In the genomic region with DNA sequence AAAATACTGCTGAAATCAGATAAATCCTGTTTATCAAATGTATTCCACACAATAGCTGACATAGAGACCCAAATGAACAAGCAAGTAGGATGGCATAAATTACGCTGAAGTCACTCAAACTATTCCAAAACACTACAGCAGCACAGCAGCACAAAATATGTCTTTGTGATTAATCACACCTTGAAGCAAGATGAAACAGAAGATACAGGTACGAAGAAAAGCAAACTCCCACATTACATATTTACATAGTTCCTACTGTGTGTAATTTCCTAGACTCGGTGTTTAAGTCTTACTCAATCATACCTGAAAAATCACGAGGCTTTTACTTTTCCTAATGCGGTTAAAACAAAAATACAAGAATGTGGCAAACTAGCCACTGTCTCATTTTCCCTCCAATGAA, we compare ENCODE assay signal across 14 cellular contexts.
DNase-seq lines count a peak whose midpoint lies in the region; ATAC-seq and TF ChIP-seq lines count a peak whose summit lies in the region.
"Had no signal": no experiment of that assay in that cellular context is flagged by ENCODE, and none has a peak within 500 bp of the region (broad histone marks: within the 10 kb centered on the region; RNA-seq: fewer than 3 reads in every experiment).

No MANE protein-coding gene starts in this region.

- no peaks in the 10 kb centered on the region for H3K9me3 Mint-ChIP-seq in stimulated activated naive CD8-positive, alpha-beta T cell treated with anti-CD3 and anti-CD28 coated beads, Interleukin-15, Interleukin-2, amounts not matched to agents 100 ng/mL and 50 ng/mL, for 24 hours
- no peaks in the 10 kb centered on the region for H3K9me3 Mint-ChIP-seq in stimulated activated naive CD8-positive, alpha-beta T cell treated with anti-CD3 and anti-CD28 coated beads, Interleukin-15, amount 100 ng/mL, for 72 hours
- H3K9me3 Mint-ChIP-seq: IgD-negative memory B cell had no signal

- POLR2A ChIA-PET in RWPE1 (lab: Yijun Ruan, JAX; ENCODE audit: low non-redundant PET), result no interaction called here

- H3K27ac Mint-ChIP-seq in stimulated activated naive CD8-positive, alpha-beta T cell treated with anti-CD3 and anti-CD28 coated beads, Interleukin-15, Interleukin-2, amounts not matched to agents 100 ng/mL and 50 ng/mL, for 24 hours, result peak overlapping the region; percentile 12
- H3K27ac Mint-ChIP-seq in stimulated activated naive CD8-positive, alpha-beta T cell treated with anti-CD3 and anti-CD28 coated beads, Interleukin-15, amount 100 ng/mL, for 72 hours, result peak overlapping the region in 1 of 2 donors; percentile 29

- no peaks in the 10 kb centered on the region for H3K27me3 Mint-ChIP-seq in stimulated activated naive CD8-positive, alpha-beta T cell treated with anti-CD3 and anti-CD28 coated beads, Interleukin-15, Interleukin-2, amounts not matched to agents 100 ng/mL and 50 ng/mL, for 24 hours
- no peaks in the 10 kb centered on the region for H3K27me3 Mint-ChIP-seq in stimulated activated naive CD8-positive, alpha-beta T cell treated with anti-CD3 and anti-CD28 coated beads, Interleukin-15, amount 100 ng/mL, for 72 hours
- H3K27me3 Mint-ChIP-seq: IgD-negative memory B cell had no signal

- TF ChIP-seq CTCF in RWPE1 (conservative IDR thresholded peaks at IDR 0.05; ENCODE audit: low read depth), result no peak

- ATAC-seq in stimulated activated naive CD8-positive, alpha-beta T cell treated with anti-CD3 and anti-CD28 coated beads, Interleukin-15, amount 100 ng/mL, for 72 hours, result no peak
- no peak for ATAC-seq in HG03135 (IDR thresholded peaks at IDR 0.05; ENCODE audit: unreplicated experiment)

- peaks cover 90% of the 10 kb centered on the region for H3K4me1 Mint-ChIP-seq in stimulated activated naive CD8-positive, alpha-beta T cell treated with anti-CD3 and anti-CD28 coated beads, Interleukin-15, Interleukin-2, amounts not matched to agents 100 ng/mL and 50 ng/mL, for 24 hours (ENCODE audit: low read depth)
- peaks cover 75% of the 10 kb centered on the region for H3K4me1 Mint-ChIP-seq in stimulated activated naive CD8-positive, alpha-beta T cell treated with anti-CD3 and anti-CD28 coated beads, Interleukin-15, amount 100 ng/mL, for 72 hours

- H3K36me3 Mint-ChIP-seq in stimulated activated naive CD8-positive, alpha-beta T cell treated with anti-CD3 and anti-CD28 coated beads, Interleukin-15, Interleukin-2, amounts not matched to agents 100 ng/mL and 50 ng/mL, for 24 hours (ENCODE audit: low read depth), result peaks cover 60% of the 10 kb centered on the region

- DNase-seq in stimulated activated naive CD8-positive, alpha-beta T cell treated with anti-CD3 and anti-CD28 coated beads, Interleukin-15, amount 100 ng/mL, for 72 hours, result no peak
- DNase-seq in RWPE1 (ENCODE audit: low spot score) (no peak), epithelial cell of prostate (ENCODE audit: low read depth, low spot score) (no peak), NCI-H2196 (lab: John Stamatoyannopoulos, UW; ENCODE audit: unreplicated experiment) (no peak), islet precursor cell (no peak)
- DNase-seq: COR-L47, DMS153, EL, NCI-H1417 treated with DMSO at 0.1 percent for 48 hours, NCI-H2029 treated with DMSO at 0.1 percent for 48 hours, NCI-H510A treated with DMSO at 0.1 percent for 48 hours had no signal

- peak overlapping the region; percentile 40 for H3K27ac ChIP-seq in RWPE1
- peak overlapping the region; percentile 19 for H3K27ac ChIP-seq in epithelial cell of prostate

- CTCF ChIA-PET in RWPE1 (lab: Yijun Ruan, JAX), result no interaction called here

- no peak overlapping the region for H3K4me3 Mint-ChIP-seq in stimulated activated naive CD8-positive, alpha-beta T cell treated with anti-CD3 and anti-CD28 coated beads, Interleukin-15, Interleukin-2, amounts not matched to agents 100 ng/mL and 50 ng/mL, for 24 hours
- H3K4me3 Mint-ChIP-seq in stimulated activated naive CD8-positive, alpha-beta T cell treated with anti-CD3 and anti-CD28 coated beads, Interleukin-15, amount 100 ng/mL, for 72 hours, result no peak overlapping the region
